15 cellular contexts compared by ENCODE assay signal in the genomic region with DNA sequence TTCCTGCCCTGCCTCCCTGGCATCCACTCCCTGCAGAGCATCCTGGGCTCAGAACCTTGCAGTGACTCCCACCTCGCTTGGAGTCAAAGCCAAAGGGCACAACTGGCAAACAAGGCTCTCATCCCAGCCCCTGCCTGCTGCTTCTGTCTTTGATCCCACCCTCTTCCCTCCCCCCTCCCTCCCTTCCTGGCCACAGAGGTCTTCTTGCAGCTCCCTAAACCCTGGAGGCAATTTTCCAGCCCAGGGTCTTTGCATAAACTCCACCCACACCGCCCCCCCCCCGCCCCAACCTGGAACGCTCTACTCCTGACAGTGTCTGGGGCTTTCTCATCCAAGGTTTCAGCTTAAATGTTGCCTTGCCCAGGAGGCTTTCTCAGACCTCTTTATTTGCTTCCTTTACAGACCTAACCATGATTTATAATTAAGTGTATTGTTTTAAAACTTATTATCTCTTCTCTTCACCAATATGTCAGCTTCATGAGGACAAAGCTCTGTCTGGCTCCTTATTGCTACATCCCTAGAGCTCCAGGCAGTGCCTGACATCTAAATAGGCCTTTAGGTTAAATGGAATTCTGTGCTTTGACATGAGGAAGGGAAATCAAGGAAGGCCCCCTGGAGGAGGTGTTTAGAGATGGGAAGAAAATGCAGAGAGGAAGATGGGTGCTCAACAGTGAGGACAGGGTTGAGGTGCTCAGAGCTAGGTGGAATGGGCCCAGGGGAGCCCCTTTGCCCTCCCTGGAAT. TPM values are rescaled to one million over a fixed set of nuclear protein-coding genes. Genes with fewer than 3 reads are reported as not detected.
DNase-seq lines count a peak whose midpoint lies in the region; ATAC-seq, FAIRE-seq and TF ChIP-seq lines count a peak whose summit lies in the region.
"Had no signal": no experiment of that assay in that cellular context is flagged by ENCODE, and none has a peak within 500 bp of the region (broad histone marks: within the 10 kb centered on the region; RNA-seq: fewer than 3 reads in every experiment).

No MANE protein-coding gene starts in this region.

- peaks cover 5% of the 10 kb centered on the region; the same call in 1 of the 2 replicates for H3K23me2 ChIP-seq in H1 (ENCODE audit: low read depth, low read length)

- H3K18ac ChIP-seq in H1 (ENCODE audit: extremely low read depth, low read length) (no peak overlapping the region), neuronal stem cell (ENCODE audit: low read length) (peak overlapping the region; percentile 20)

- no peak for TF ChIP-seq EP300 in H1 (IDR thresholded peaks at IDR 0.05; ENCODE audit: borderline replicate concordance in 1 of 2, low read depth in 2 of 2, low read length in 2 of 2)

- H4K8ac ChIP-seq in H1 (ENCODE audit: extremely low read depth, insufficient read depth, low read length) = no peak overlapping the region
- no peak overlapping the region for H4K8ac ChIP-seq in neuronal stem cell (ENCODE audit: low read depth, low read length)

- H2BK12ac ChIP-seq in H1 (ENCODE audit: low read depth, low read length) = 0 out of 2 replicates have a peak overlapping the region, but pooled peaks have one; percentile 12
- H2BK12ac ChIP-seq in neuronal stem cell (ENCODE audit: low read length) = no peak overlapping the region

- H3K4me3 ChIP-seq in NT2/D1 (ENCODE audit: insufficient read length, low read depth) = no peak overlapping the region
- no peak overlapping the region for H3K4me3 ChIP-seq in H1 (ENCODE audit: extremely low read depth in 1 of 4, insufficient read depth in 2 of 4, low read depth in 3 of 4, low read length in 4 of 4)
- H3K4me3 ChIP-seq in neuronal stem cell (ENCODE audit: low read length in 2 of 2) = no peak overlapping the region
- H3K4me3 ChIP-seq: thoracic aorta had no signal

- no peak for TF ChIP-seq CTCF in H1 (IDR thresholded peaks at IDR 0.05; ENCODE audit: control extremely low read depth in 1 of 3, insufficient read depth in 1 of 3, low read depth in 1 of 3, low read length in 3 of 3)

- no peak for TF ChIP-seq RAD21 in H1 (IDR thresholded peaks at IDR 0.05 in 1 of 2, conservative IDR thresholded peaks at IDR 0.05 in 1 of 2; ENCODE audit: low read depth in 2 of 2, low read length in 2 of 2)

- H3K27ac ChIP-seq in H1 (ENCODE audit: low read depth, low read length) (no peak overlapping the region), neuronal stem cell (replicated peaks; ENCODE audit: low read length) (no peak overlapping the region)
- H3K27ac ChIP-seq: parathyroid adenoma, thoracic aorta had no signal

- H3K23ac ChIP-seq in H1 (ENCODE audit: insufficient read length) (no peak overlapping the region), neuronal stem cell (ENCODE audit: low read depth, low read length, poor library complexity) (no peak overlapping the region)

- H3K56ac ChIP-seq in H1 (replicated peaks; ENCODE audit: insufficient read length, low read depth, low read length) = no peak overlapping the region

- H3K4ac ChIP-seq in H1 (replicated peaks; ENCODE audit: insufficient read length, low read depth, low read length) (no peak overlapping the region), neuronal stem cell (ENCODE audit: low read length) (no peak overlapping the region)

- WGBS in H1 (ENCODE audit: extremely low coverage in 1 of 2, insufficient coverage in 1 of 2, insufficient read length in 1 of 2, insufficient replicate concordance in 2 of 2, low coverage in 1 of 2, low lambda C conversion rate in 2 of 2, missing lambda C conversion rate in 1 of 2), 2 experiments = 45% methylated on average over 4 of the region's 4 CpGs; no CpG with 5 or more reads in 1 of the 2 experiments
- WGBS in neuronal stem cell (ENCODE audit: extremely low coverage in 2 of 2, insufficient read length in 2 of 2, insufficient replicate concordance in 1 of 2), 2 donors = no CpG with 5 or more reads among the region's 4 CpGs

- FAIRE-seq in H1 (lab: Jason Lieb, UNC) = no peak
- FAIRE-seq: small intestine had no signal

- no peak overlapping the region for H3K4me2 ChIP-seq in H1 (ENCODE audit: insufficient read depth in 1 of 2, low read depth in 2 of 2, low read length in 2 of 2)
- no peak overlapping the region for H3K4me2 ChIP-seq in neuronal stem cell (ENCODE audit: insufficient read depth, low read length, poor library complexity, severe bottlenecking)

- no peaks in the 10 kb centered on the region for H3K79me2 ChIP-seq in H1 (ENCODE audit: control insufficient read depth in 1 of 2, insufficient read depth in 2 of 2, low read length in 2 of 2)
- H3K79me2 ChIP-seq: parathyroid adenoma had no signal

- H2BK20ac ChIP-seq in H1 (ENCODE audit: low read length) = no peak overlapping the region

- no peak overlapping the region for H2BK120ac ChIP-seq in H1 (replicated peaks; ENCODE audit: low read depth, low read length)
- H2BK120ac ChIP-seq in neuronal stem cell (ENCODE audit: low read depth, low read length) = no peak overlapping the region

- H3K36me3 ChIP-seq in NT2/D1 (ENCODE audit: insufficient read depth, insufficient read length, low read length) (no peaks in the 10 kb centered on the region), H1 (ENCODE audit: control insufficient read depth in 2 of 4, insufficient read depth in 4 of 4, low read length in 3 of 4) (no peaks in the 10 kb centered on the region), neuronal stem cell (replicated peaks in 1 of 2; ENCODE audit: control insufficient read depth in 2 of 2, insufficient read depth in 2 of 2, low read length in 2 of 2) (no peaks in the 10 kb centered on the region)
- H3K36me3 ChIP-seq: thoracic aorta had no signal

- no peak overlapping the region for H4K5ac ChIP-seq in H1 (ENCODE audit: insufficient read length, low read depth, low read length)

- H4K91ac ChIP-seq in H1 (replicated peaks; ENCODE audit: insufficient read length, low read length) (no peak overlapping the region), neuronal stem cell (ENCODE audit: low read depth, low read length, poor library complexity) (no peak overlapping the region)

- DNase-seq in EL = peak; percentile 26
- DNase-seq in NT2/D1 (ENCODE audit: low read depth, low spot score) = peak; percentile 46
- DNase-seq in H1 (ENCODE audit: low read depth in 1 of 2, low spot score in 2 of 2) = no peak
- no peak for DNase-seq in neuronal stem cell (ENCODE audit: low spot score)
- no peak for DNase-seq in inferior parietal cortex (ENCODE audit: extremely low spot score)
- no peak for DNase-seq in HuH-7.5 (ENCODE audit: low spot score)
- DNase-seq: activated CD4-positive, alpha-beta T cell treated with anti-CD3 and anti-CD28 coated beads, Interleukin-2, amount 50 U/mL, for 48 hours; activated T-cell treated with anti-CD3 and anti-CD28 coated beads, Interleukin-2, amount 50 U/mL, for 4 hours; left ventricle myocardium superior; NCI-H446; small intestine had no signal

- H2BK15ac ChIP-seq in H1 (ENCODE audit: low read length) (no peak overlapping the region), neuronal stem cell (ENCODE audit: low read length) (no peak overlapping the region)

- H2AK5ac ChIP-seq in H1 (ENCODE audit: low read depth, low read length) (no peak overlapping the region), neuronal stem cell (ENCODE audit: low read depth, low read length) (no peak overlapping the region)

- H3K4me1 ChIP-seq in NT2/D1 (ENCODE audit: insufficient read depth, insufficient read length) (peaks cover 13% of the 10 kb centered on the region), H1 (replicated peaks in 1 of 4; ENCODE audit: control insufficient read depth in 3 of 4, insufficient read depth in 4 of 4, low read length in 3 of 4) (peaks cover 0 to 4% (median 3%) of the 10 kb centered on the region in 4 experiments; a peak in 4 of 7 replicates), neuronal stem cell (ENCODE audit: control insufficient read depth in 2 of 2, insufficient read depth in 1 of 2, low read depth in 1 of 2, low read length in 2 of 2) (peaks cover 0 to 4% of the 10 kb centered on the region in 2 donors)
- H3K4me1 ChIP-seq: parathyroid adenoma had no signal

- POLR2A ChIA-PET in H1 (lab: Charles Lee; ENCODE audit: partially characterized antibody) = interaction anchor here (0.8 kb wide), 1 partner anchor 38 kb away, joined by 3 read pairs; the partner anchor contains the start of gene PADI1

- H2AFZ ChIP-seq in H1 (ENCODE audit: low read length) (peak overlapping the region; percentile 29; the same call in 1 of the 2 replicates), neuronal stem cell (ENCODE audit: low read length) (no peak overlapping the region)
- H2AFZ ChIP-seq: parathyroid adenoma had no signal

- H3K9ac ChIP-seq in NT2/D1 (ENCODE audit: insufficient read length, low read depth) (no peak overlapping the region), H1 (replicated peaks in 1 of 4; ENCODE audit: extremely low read depth in 1 of 4, low read depth in 3 of 4, low read length in 3 of 4) (no peak overlapping the region), neuronal stem cell (ENCODE audit: low read depth, low read length, poor library complexity) (no peak overlapping the region)
- H3K9ac ChIP-seq: parathyroid adenoma had no signal

- H3K27me3 ChIP-seq in NT2/D1 (ENCODE audit: insufficient read depth, insufficient read length) = peaks cover 16% of the 10 kb centered on the region
- H3K27me3 ChIP-seq in H1 (replicated peaks in 1 of 4; ENCODE audit: control insufficient read depth in 3 of 4, extremely low read depth in 1 of 4, insufficient read depth in 3 of 4, low read length in 3 of 4) = no peaks in the 10 kb centered on the region
- peaks cover 0 to 6% (median 0%) of the 10 kb centered on the region in 3 experiments for H3K27me3 ChIP-seq in neuronal stem cell (ENCODE audit: control insufficient read depth in 3 of 3, insufficient read depth in 3 of 3, low read depth in 1 of 3, low read length in 3 of 3)

- H4K20me1 ChIP-seq in H1 (replicated peaks in 1 of 2; ENCODE audit: control insufficient read depth in 1 of 2, insufficient read depth in 2 of 2, low read length in 2 of 2) = peaks cover 0 to 2% of the 10 kb centered on the region in 2 experiments

- H3K9me3 ChIP-seq in NT2/D1 (ENCODE audit: insufficient read depth, low read length) (no peaks in the 10 kb centered on the region), H1 (ENCODE audit: insufficient read depth in 2 of 2, low read depth in 1 of 2, low read length in 1 of 2) (no peaks in the 10 kb centered on the region), neuronal stem cell (replicated peaks in 1 of 2; ENCODE audit: control insufficient read depth in 2 of 2, insufficient read depth in 1 of 2, low read depth in 1 of 2, low read length in 2 of 2) (no peaks in the 10 kb centered on the region)
- H3K9me3 ChIP-seq: thoracic aorta had no signal

- H2BK5ac ChIP-seq in H1 (ENCODE audit: low read depth, low read length) = peak overlapping the region; percentile 82; the same call in 1 of the 2 replicates
- H2BK5ac ChIP-seq in neuronal stem cell (ENCODE audit: low read length) = no peak overlapping the region

- no peaks in the 10 kb centered on the region for H3K79me1 ChIP-seq in H1 (ENCODE audit: low read depth, low read length)
- H3K79me1 ChIP-seq in neuronal stem cell (ENCODE audit: low read depth, low read length) = no peaks in the 10 kb centered on the region

- CTCF ChIA-PET in H1 (lab: Charles Lee; ENCODE audit: partially characterized antibody) = interaction anchor here (0.7 to 1.8 kb wide), 11 partner anchors 14 to 107 kb away, joined by 3 to 9 read pairs (median 4); no protein-coding TSS in a partner anchor

- H3K14ac ChIP-seq in H1 (ENCODE audit: insufficient read length) = no peak overlapping the region
- no peak overlapping the region for H3K14ac ChIP-seq in neuronal stem cell (ENCODE audit: low read length)

- no peak for ATAC-seq in activated CD4-positive, CD25-positive, alpha-beta regulatory T cell treated with anti-CD3 and anti-CD28 coated beads, Interleukin-2, amount 50 U/mL, for 24 hours
- ATAC-seq: activated T-cell treated with anti-CD3 and anti-CD28 coated beads, Interleukin-2, amount 50 U/mL, for 4 hours; left ventricle myocardium superior had no signal

- TF ChIP-seq POLR2A in H1 (IDR thresholded peaks at IDR 0.05; ENCODE audit: control extremely low read depth in 1 of 2, low read depth in 2 of 2, low read length in 2 of 2) = no peak

RNA-seq across cellular contexts. Expression of gene PADI1, which starts 37.7 kb away (rescaled TPM):
- total RNA-seq in H1 (2021; fragmentation: NEBNext Ultra II Directional; extraction: Animal tissue kit (Norgen Biotek cat#: 25700)) = 0.30 and 0.33 TPM in 2 replicates
- 0.20 and 0.38 TPM in 2 replicates for polyA plus RNA-seq in H1 (2011; rRNA removed)
- 0.22 TPM for polyA plus RNA-seq in H1 (2011; cell fraction: cytosol; rRNA removed)
- polyA plus RNA-seq in H1 (2011; cell fraction: nucleus; rRNA removed) = 0.40 TPM
- 0.20 to 0.45 TPM (median 0.29 TPM) in 4 replicates for polyA plus RNA-seq in H1 (2012, experiment 1 of 2)
- polyA plus RNA-seq in H1 (2012, experiment 2 of 2) = 0.24 TPM
- polyA plus RNA-seq in H1 (2013, experiment 1 of 2) = 0.41 TPM
- 0.31 TPM for polyA plus RNA-seq in H1 (2013, experiment 2 of 2)
- polyA minus RNA-seq in H1 (2011; rRNA and poly(A)+ RNA removed) = 0.20 and 0.35 TPM in 2 replicates
- not detected for polyA minus RNA-seq in H1 (2011; cell fraction: cytosol; rRNA and poly(A)+ RNA removed)
- polyA minus RNA-seq in H1 (2011; cell fraction: nucleus; rRNA and poly(A)+ RNA removed) = not detected
- polyA plus RNA-seq in neuronal stem cell (2013, experiment 1 of 2) = 0.18 TPM
- 0.11 TPM for polyA plus RNA-seq in neuronal stem cell (2013, experiment 2 of 2)
- total RNA-seq: activated naive CD4-positive, alpha-beta T cell treated with anti-CD3 and anti-CD28 coated beads, Interleukin-2, amount 50 U/mL, for 72 hours; activated T-cell treated with anti-CD3 and anti-CD28 coated beads, Interleukin-2, amount 50 U/mL, for 4 hours; left ventricle myocardium superior had no signal

RNA-seq across cellular contexts. Expression of gene PADI2, which starts 48.0 kb away (rescaled TPM):
- 5.8 and 7.5 TPM in 2 replicates for total RNA-seq in H1 (2021; fragmentation: NEBNext Ultra II Directional; extraction: Animal tissue kit (Norgen Biotek cat#: 25700))
- 1.6 and 2.5 TPM in 2 replicates for polyA plus RNA-seq in H1 (2011; rRNA removed)
- 1.8 TPM for polyA plus RNA-seq in H1 (2011; cell fraction: cytosol; rRNA removed)
- 4.4 TPM for polyA plus RNA-seq in H1 (2011; cell fraction: nucleus; rRNA removed)
- 2.3 to 3.3 TPM (median 2.8 TPM) in 4 replicates for polyA plus RNA-seq in H1 (2012, experiment 1 of 2)
- polyA plus RNA-seq in H1 (2012, experiment 2 of 2) = 2.3 TPM
- polyA plus RNA-seq in H1 (2013, experiment 1 of 2) = 4.0 TPM
- 4.2 TPM for polyA plus RNA-seq in H1 (2013, experiment 2 of 2)
- 2.2 and 3.9 TPM in 2 replicates for polyA minus RNA-seq in H1 (2011; rRNA and poly(A)+ RNA removed)
- polyA minus RNA-seq in H1 (2011; cell fraction: cytosol; rRNA and poly(A)+ RNA removed) = 2.1 TPM
- polyA minus RNA-seq in H1 (2011; cell fraction: nucleus; rRNA and poly(A)+ RNA removed) = 2.8 TPM
- 0.43 TPM for polyA plus RNA-seq in neuronal stem cell (2013, experiment 1 of 2)
- polyA plus RNA-seq in neuronal stem cell (2013, experiment 2 of 2) = 0.64 TPM

Comparison
In these comparisons a context has a peak if more than half of its experiments do, and no peak if none do; other contexts are left out.
1. DNase-seq: peak in EL (single experiment) and NT2/D1 (single experiment); none in H1 (0 of 2), neuronal stem cell (single experiment), inferior parietal cortex (single experiment) and HuH-7.5 (single experiment).